19 cellular contexts compared by ENCODE assay signal in genomic region chr20:62601172-62601571, GRCh38. TPM values are rescaled to one million over a fixed set of nuclear protein-coding genes. Genes with fewer than 3 reads are reported as not detected.
A peak's percentile ranks its signal among the peaks of the same experiment; 100 is the strongest.
DNase-seq lines count a peak whose midpoint lies in the region; ATAC-seq and TF ChIP-seq lines count a peak whose summit lies in the region.
"Had no signal": no experiment of that assay in that cellular context is flagged by ENCODE, and none has a peak within 500 bp of the region (broad histone marks: within the 10 kb centered on the region; RNA-seq: fewer than 3 reads in every experiment).

No MANE protein-coding gene starts in this region.

- in situ Hi-C loops in Panc1 (cut with HindIII; ENCODE audit: low pct_unique_long_range_greater_than_20kb, low sequenced_read_pairs), result no loop called here

- H3K36me3 ChIP-seq in DOHH2 (ENCODE audit: control insufficient read depth, low read length) (no peaks in the 10 kb centered on the region), Panc1 (ENCODE audit: control insufficient read depth, insufficient read depth, low read length) (no peaks in the 10 kb centered on the region), OCI-LY7 (ENCODE audit: insufficient read depth, low read length) (no peaks in the 10 kb centered on the region)
- H3K36me3 ChIP-seq: SJSA1 had no signal

- peaks cover 24% of the 10 kb centered on the region for H3F3A ChIP-seq in DOHH2 (ENCODE audit: control insufficient read depth, insufficient read depth)

- H3K27me3 Mint-ChIP-seq in T-helper 1 cell treated with Interleukin-12 subunit alpha and Interleukin-12 subunit beta and Interleukin-4 antibody, amounts not matched to agents 30 μg/mL and 1 μg/mL, for 36 hours (ENCODE audit: low read depth), result peaks cover 43% of the 10 kb centered on the region
- H3K27me3 Mint-ChIP-seq in naive thymus-derived CD8-positive, alpha-beta T cell, result peaks cover 0 to 39% (median 11%) of the 10 kb centered on the region in 5 donors
- H3K27me3 Mint-ChIP-seq in activated CD8-positive, alpha-beta memory T cell treated with anti-CD3 and anti-CD28 coated beads, Interleukin-2, amount 10 ng/mL, durations not matched to agents 7 days and 5 days, result peaks cover 41% of the 10 kb centered on the region

- no peak overlapping the region for H3K4me3 ChIP-seq in DOHH2 (ENCODE audit: low read length)
- H3K4me3 ChIP-seq in Panc1 (ENCODE audit: low read depth in 2 of 2, low read length in 2 of 2), result no peak overlapping the region
- H3K4me3 ChIP-seq in OCI-LY7 (ENCODE audit: low read depth, low read length, poor library complexity, severe bottlenecking), result no peak overlapping the region
- H3K4me3 ChIP-seq: SJSA1 had no signal

- H3K27ac ChIP-seq in DOHH2 (ENCODE audit: low read depth, low read length), result no peak overlapping the region
- H3K27ac ChIP-seq in Panc1 (ENCODE audit: low read length), result peak overlapping the region; percentile 87
- H3K27ac ChIP-seq in OCI-LY7 (ENCODE audit: low read depth, low read length, poor library complexity, severe bottlenecking), result no peak overlapping the region
- H3K27ac ChIP-seq: SJSA1 had no signal

- H3K4me3 Mint-ChIP-seq in T-helper 1 cell treated with Interleukin-12 subunit alpha and Interleukin-12 subunit beta and Interleukin-4 antibody, amounts not matched to agents 30 μg/mL and 1 μg/mL, for 36 hours, result no peak overlapping the region
- peak overlapping the region in 6 of 10 donors; percentile 18 to 51 (median 43) for H3K4me3 Mint-ChIP-seq in naive thymus-derived CD8-positive, alpha-beta T cell
- H3K4me3 Mint-ChIP-seq in activated CD8-positive, alpha-beta memory T cell treated with anti-CD3 and anti-CD28 coated beads, Interleukin-2, amount 10 ng/mL, durations not matched to agents 7 days and 5 days, result no peak overlapping the region
- H3K4me3 Mint-ChIP-seq: H9 had no signal

- DNase-seq in T-helper 1 cell, result no peak
- DNase-seq in Panc1 (ENCODE audit: low read depth, low spot score), result no peak
- DNase-seq in naive thymus-derived CD8-positive, alpha-beta T cell, result no peak
- DNase-seq in OCI-LY7 (ENCODE audit: low spot score), result no peak
- DNase-seq in activated CD8-positive, alpha-beta memory T cell treated with anti-CD3 and anti-CD28 coated beads, Interleukin-2, amount 10 ng/mL, durations not matched to agents 7 days and 5 days, result no peak
- DNase-seq: C1 segment of cervical spinal cord, GDM1, H9, KBM-7, NCI-H1092, NCI-H1436 treated with DMSO at 0.1 percent for 48 hours, NCI-H2029 treated with DMSO at 0.1 percent for 48 hours, NCI-H510A, NCI-H774, T-helper 2 cell had no signal

- intact Hi-C loops in Panc1 (cut with micrococcal nuclease; ENCODE audit: unreplicated experiment), result no loop called here
- intact Hi-C loops in OCI-LY7 (cut with micrococcal nuclease; ENCODE audit: unreplicated experiment), result no loop called here

- H2AFZ ChIP-seq in OCI-LY7 (ENCODE audit: low read length), result no peak overlapping the region

- H3K79me2 ChIP-seq in DOHH2 (ENCODE audit: control insufficient read depth, low read length) (no peaks in the 10 kb centered on the region), OCI-LY7 (ENCODE audit: insufficient read depth, low read depth, low read length) (no peaks in the 10 kb centered on the region)

- TF ChIP-seq CTCF in DOHH2 (IDR thresholded peaks at IDR 0.05; ENCODE audit: low read depth, low read length, poor library complexity, severe bottlenecking), result no peak
- TF ChIP-seq CTCF in Panc1 (IDR thresholded peaks at IDR 0.05), result no peak
- no peak for TF ChIP-seq CTCF in OCI-LY7 (conservative IDR thresholded peaks at IDR 0.05; ENCODE audit: low read length)

- H3K4me1 ChIP-seq in DOHH2 (ENCODE audit: control insufficient read depth, low read length) (peaks cover 59% of the 10 kb centered on the region), Panc1 (ENCODE audit: control insufficient read depth, insufficient read depth, low read length) (peaks cover 52% of the 10 kb centered on the region), OCI-LY7 (ENCODE audit: insufficient read depth, low read length, poor library complexity, severe bottlenecking) (peaks cover 35% of the 10 kb centered on the region)

- no peak for ATAC-seq in Panc1
- no peak for ATAC-seq in naive thymus-derived CD8-positive, alpha-beta T cell
- ATAC-seq in HG02938 (IDR thresholded peaks at IDR 0.05; ENCODE audit: unreplicated experiment), result no peak
- ATAC-seq in activated CD8-positive, alpha-beta memory T cell treated with anti-CD3 and anti-CD28 coated beads, Interleukin-2, amount 10 ng/mL, durations not matched to agents 7 days and 5 days, result no peak

- CTCF ChIA-PET in Panc1 (lab: Charles Lee) (interaction anchor here (0.8 kb wide), 1 partner anchor 16 kb away, joined by 4 read pairs; no protein-coding TSS in a partner anchor), OCI-LY7 (lab: Charles Lee; ENCODE audit: unreplicated experiment) (no interaction called here)
- CTCF ChIA-PET in activated CD8-positive, alpha-beta memory T cell treated with anti-CD3 and anti-CD28 coated beads, Interleukin-2, amount 10 ng/mL, durations not matched to agents 7 days and 5 days (lab: Charles Lee), result interaction anchor here (1.0 to 2.1 kb wide), 3 partner anchors 16 to 101 kb away, joined by 4 to 10 read pairs (median 5); no protein-coding TSS in a partner anchor

- BruUV-seq in Panc1 (replicated peaks; lab: Mats Ljungman, UMichigan) (no TSS peak), OCI-LY7 (replicated peaks; lab: Mats Ljungman, UMichigan) (no TSS peak)

- POLR2A ChIA-PET in Panc1 (lab: Charles Lee) (no interaction called here), OCI-LY7 (lab: Charles Lee) (interaction anchor here (0.7 kb wide), 1 partner anchor 36 kb away, joined by 3 read pairs; no protein-coding TSS in a partner anchor)
- POLR2A ChIA-PET in naive thymus-derived CD8-positive, alpha-beta T cell (lab: Charles Lee), result no interaction called here

- peaks cover 34% of the 10 kb centered on the region for H3K4me1 Mint-ChIP-seq in T-helper 1 cell treated with Interleukin-12 subunit alpha and Interleukin-12 subunit beta and Interleukin-4 antibody, amounts not matched to agents 30 μg/mL and 1 μg/mL, for 36 hours (ENCODE audit: low read depth)
- H3K4me1 Mint-ChIP-seq in naive thymus-derived CD8-positive, alpha-beta T cell, result peaks cover 12 to 52% (median 20%) of the 10 kb centered on the region in 4 donors
- H3K4me1 Mint-ChIP-seq in activated CD8-positive, alpha-beta memory T cell treated with anti-CD3 and anti-CD28 coated beads, Interleukin-2, amount 10 ng/mL, durations not matched to agents 7 days and 5 days, result peaks cover 59% of the 10 kb centered on the region

- H4K20me1 ChIP-seq in DOHH2 (ENCODE audit: control insufficient read depth, insufficient read depth, low read depth, low read length), result no peaks in the 10 kb centered on the region
- H4K20me1 ChIP-seq in OCI-LY7 (ENCODE audit: insufficient read depth, low read length), result no peaks in the 10 kb centered on the region

- H3K9me3 ChIP-seq in DOHH2 (ENCODE audit: control insufficient read depth, insufficient read depth, low read length) (no peaks in the 10 kb centered on the region), Panc1 (ENCODE audit: control insufficient read depth, insufficient read depth, low read depth, low read length) (no peaks in the 10 kb centered on the region), OCI-LY7 (ENCODE audit: low read length) (no peaks in the 10 kb centered on the region)
- H3K9me3 ChIP-seq: SJSA1 had no signal

- H3K4me2 ChIP-seq in DOHH2 (ENCODE audit: low read length) (0 out of 2 replicates have a peak overlapping the region, but pooled peaks have one; percentile 90), OCI-LY7 (ENCODE audit: low read length) (no peak overlapping the region)

- H3K27me3 ChIP-seq in DOHH2 (ENCODE audit: control insufficient read depth, low read length) (peaks cover under 1% of the 10 kb centered on the region; the same call in 1 of the 2 replicates), Panc1 (ENCODE audit: control insufficient read depth, insufficient read depth, low read length) (no peaks in the 10 kb centered on the region)

- H3K9me3 Mint-ChIP-seq in T-helper 1 cell treated with Interleukin-12 subunit alpha and Interleukin-12 subunit beta and Interleukin-4 antibody, amounts not matched to agents 30 μg/mL and 1 μg/mL, for 36 hours, result no peaks in the 10 kb centered on the region
- no peaks in the 10 kb centered on the region for H3K9me3 Mint-ChIP-seq in naive thymus-derived CD8-positive, alpha-beta T cell
- H3K9me3 Mint-ChIP-seq in activated CD8-positive, alpha-beta memory T cell treated with anti-CD3 and anti-CD28 coated beads, Interleukin-2, amount 10 ng/mL, durations not matched to agents 7 days and 5 days (ENCODE audit: low read depth), result no peaks in the 10 kb centered on the region
- H3K9me3 Mint-ChIP-seq: H9 had no signal

- no peaks in the 10 kb centered on the region for H3K36me3 Mint-ChIP-seq in T-helper 1 cell treated with Interleukin-12 subunit alpha and Interleukin-12 subunit beta and Interleukin-4 antibody, amounts not matched to agents 30 μg/mL and 1 μg/mL, for 36 hours (ENCODE audit: low read depth)
- H3K36me3 Mint-ChIP-seq in naive thymus-derived CD8-positive, alpha-beta T cell, result no peaks in the 10 kb centered on the region
- peaks cover 2% of the 10 kb centered on the region for H3K36me3 Mint-ChIP-seq in activated CD8-positive, alpha-beta memory T cell treated with anti-CD3 and anti-CD28 coated beads, Interleukin-2, amount 10 ng/mL, durations not matched to agents 7 days and 5 days

- H3K9me2 ChIP-seq in DOHH2 (replicated peaks; ENCODE audit: control insufficient read depth, low read length), result no peaks in the 10 kb centered on the region
- H3K9me2 ChIP-seq in OCI-LY7 (ENCODE audit: insufficient read depth, low read length), result no peaks in the 10 kb centered on the region

- peak overlapping the region; percentile 1 for H3K27ac Mint-ChIP-seq in T-helper 1 cell treated with Interleukin-12 subunit alpha and Interleukin-12 subunit beta and Interleukin-4 antibody, amounts not matched to agents 30 μg/mL and 1 μg/mL, for 36 hours
- H3K27ac Mint-ChIP-seq in naive thymus-derived CD8-positive, alpha-beta T cell, result no peak overlapping the region
- no peak overlapping the region for H3K27ac Mint-ChIP-seq in activated CD8-positive, alpha-beta memory T cell treated with anti-CD3 and anti-CD28 coated beads, Interleukin-2, amount 10 ng/mL, durations not matched to agents 7 days and 5 days

RNA-seq across cellular contexts. Expression of gene SLCO4A1, which starts 41.1 kb away (rescaled TPM):
- total RNA-seq in Panc1 (2021; ENCODE audit: unreplicated experiment) (167 TPM), OCI-LY7 (2022) (30.4 and 34.3 TPM in 2 replicates)
- 145 TPM for polyA plus RNA-seq in Panc1 (2012; ENCODE audit: insufficient read length)
- 1 to 10 TPM; 1.4 TPM for total RNA-seq in naive thymus-derived CD8-positive, alpha-beta T cell
- polyA plus RNA-seq in naive thymus-derived CD8-positive, alpha-beta T cell, result under 1 TPM in 1 of 3 donors, not detected in 2; 0.93 TPM
- total RNA-seq in OCI-LY7 (2014; rRNA removed; shearing (Covaris generic)), result 34.4 and 52.4 TPM in 2 replicates
- 10 to 100 TPM; 74.7 to 79.2 TPM for total RNA-seq in activated CD8-positive, alpha-beta memory T cell treated with anti-CD3 and anti-CD28 coated beads, Interleukin-2, amount 10 ng/mL, durations not matched to agents 7 days and 5 days

Comparison
In these comparisons a context has a peak if more than half of its experiments do, and no peak if none do; other contexts are left out.
1. H3K4me3 Mint-ChIP-seq: peak in naive thymus-derived CD8-positive, alpha-beta T cell (6 of 10); none in T-helper 1 cell treated with Interleukin-12 subunit alpha and Interleukin-12 subunit beta and Interleukin-4 antibody, amounts not matched to agents 30 μg/mL and 1 μg/mL, for 36 hours (single experiment) and activated CD8-positive, alpha-beta memory T cell treated with anti-CD3 and anti-CD28 coated beads, Interleukin-2, amount 10 ng/mL, durations not matched to agents 7 days and 5 days (single experiment).
2. RNA of gene SLCO4A1, which starts 41.1 kb away (total RNA-seq): 167 TPM in Panc1 (single experiment), 74.7 to 79.2 TPM in activated CD8-positive, alpha-beta memory T cell treated with anti-CD3 and anti-CD28 coated beads, Interleukin-2, amount 10 ng/mL, durations not matched to agents 7 days and 5 days and 30.4 to 52.4 TPM in OCI-LY7; 1.4 TPM in naive thymus-derived CD8-positive, alpha-beta T cell; every median in the first group is over 10 times any median in the second.